Comparison of ENCODE assay signal across 1 cellular context in genomic region chr16:83963277-83964119, GRCh38.
TF ChIP-seq lines count a peak whose summit lies in the region.

No MANE protein-coding gene starts in this region.

TF ChIP-seq in HepG2, 621 proteins besides CTCF, POLR2A, EP300 and RAD21 (continued from another document):
- TF ChIP-seq, protein P1, sequence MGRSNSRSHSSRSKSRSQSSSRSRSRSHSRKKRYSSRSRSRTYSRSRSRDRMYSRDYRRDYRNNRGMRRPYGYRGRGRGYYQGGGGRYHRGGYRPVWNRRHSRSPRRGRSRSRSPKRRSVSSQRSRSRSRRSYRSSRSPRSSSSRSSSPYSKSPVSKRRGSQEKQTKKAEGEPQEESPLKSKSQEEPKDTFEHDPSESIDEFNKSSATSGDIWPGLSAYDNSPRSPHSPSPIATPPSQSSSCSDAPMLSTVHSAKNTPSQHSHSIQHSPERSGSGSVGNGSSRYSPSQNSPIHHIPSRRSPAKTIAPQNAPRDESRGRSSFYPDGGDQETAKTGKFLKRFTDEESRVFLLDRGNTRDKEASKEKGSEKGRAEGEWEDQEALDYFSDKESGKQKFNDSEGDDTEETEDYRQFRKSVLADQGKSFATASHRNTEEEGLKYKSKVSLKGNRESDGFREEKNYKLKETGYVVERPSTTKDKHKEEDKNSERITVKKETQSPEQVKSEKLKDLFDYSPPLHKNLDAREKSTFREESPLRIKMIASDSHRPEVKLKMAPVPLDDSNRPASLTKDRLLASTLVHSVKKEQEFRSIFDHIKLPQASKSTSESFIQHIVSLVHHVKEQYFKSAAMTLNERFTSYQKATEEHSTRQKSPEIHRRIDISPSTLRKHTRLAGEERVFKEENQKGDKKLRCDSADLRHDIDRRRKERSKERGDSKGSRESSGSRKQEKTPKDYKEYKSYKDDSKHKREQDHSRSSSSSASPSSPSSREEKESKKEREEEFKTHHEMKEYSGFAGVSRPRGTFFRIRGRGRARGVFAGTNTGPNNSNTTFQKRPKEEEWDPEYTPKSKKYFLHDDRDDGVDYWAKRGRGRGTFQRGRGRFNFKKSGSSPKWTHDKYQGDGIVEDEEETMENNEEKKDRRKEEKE (IDR thresholded peaks at IDR 0.05) = no peak
- TF ChIP-seq, protein P2, sequence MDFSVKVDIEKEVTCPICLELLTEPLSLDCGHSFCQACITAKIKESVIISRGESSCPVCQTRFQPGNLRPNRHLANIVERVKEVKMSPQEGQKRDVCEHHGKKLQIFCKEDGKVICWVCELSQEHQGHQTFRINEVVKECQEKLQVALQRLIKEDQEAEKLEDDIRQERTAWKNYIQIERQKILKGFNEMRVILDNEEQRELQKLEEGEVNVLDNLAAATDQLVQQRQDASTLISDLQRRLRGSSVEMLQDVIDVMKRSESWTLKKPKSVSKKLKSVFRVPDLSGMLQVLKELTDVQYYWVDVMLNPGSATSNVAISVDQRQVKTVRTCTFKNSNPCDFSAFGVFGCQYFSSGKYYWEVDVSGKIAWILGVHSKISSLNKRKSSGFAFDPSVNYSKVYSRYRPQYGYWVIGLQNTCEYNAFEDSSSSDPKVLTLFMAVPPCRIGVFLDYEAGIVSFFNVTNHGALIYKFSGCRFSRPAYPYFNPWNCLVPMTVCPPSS (IDR thresholded peaks at IDR 0.05) = no peak
- TF ChIP-seq AGO2 (optimal IDR thresholded peaks at IDR 0.05; ENCODE audit: low read depth, low read length) = peak; percentile 19
TF ChIP-seq in HepG2: peak in this region for 2.
